ENCODE assay signal across 14 cellular contexts in genomic region chr20:1933465-1933870, GRCh38. TPM values are rescaled to one million over a fixed set of nuclear protein-coding genes. Genes with fewer than 3 reads are reported as not detected.
DNase-seq lines count a peak whose midpoint lies in the region; ATAC-seq and TF ChIP-seq lines count a peak whose summit lies in the region.
"Had no signal": no experiment of that assay in that cellular context is flagged by ENCODE, and none has a peak within 500 bp of the region (broad histone marks: within the 10 kb centered on the region; RNA-seq: fewer than 3 reads in every experiment).

No MANE protein-coding gene starts in this region.

- no peaks in the 10 kb centered on the region for H3K9me3 ChIP-seq in gastroesophageal sphincter
- no peaks in the 10 kb centered on the region for H3K9me3 ChIP-seq in osteoblast (ENCODE audit: low read depth, low read length)
- H3K9me3 ChIP-seq: SJCRH30 had no signal

- TF ChIP-seq CTCF in gastroesophageal sphincter (IDR thresholded peaks at IDR 0.05) = no peak
- no peak for TF ChIP-seq CTCF in osteoblast (IDR thresholded peaks at IDR 0.05; ENCODE audit: extremely low read depth, low read depth, low read length)
- TF ChIP-seq CTCF in GM13976 (IDR thresholded peaks at IDR 0.05; ENCODE audit: borderline replicate concordance, control extremely low read depth, extremely low read depth, insufficient read depth, missing control alignments) = no peak

- no peak for TF ChIP-seq EP300 in gastroesophageal sphincter (IDR thresholded peaks at IDR 0.05)

- H3K27me3 ChIP-seq in gastroesophageal sphincter (no peaks in the 10 kb centered on the region), osteoblast (ENCODE audit: insufficient read depth, low read length) (no peaks in the 10 kb centered on the region)
- H3K27me3 ChIP-seq: SJCRH30 had no signal

- peak overlapping the region; percentile 74 for H3K4me2 ChIP-seq in osteoblast (ENCODE audit: insufficient read depth, low read length)

- TF ChIP-seq POLR2A in gastroesophageal sphincter (IDR thresholded peaks at IDR 0.05) = no peak

- in situ Hi-C loops in GM13976 (cut with MboI; ENCODE audit: low sequenced_read_pairs, unreplicated experiment) = no loop called here

- peaks cover 18% of the 10 kb centered on the region for H4K20me1 ChIP-seq in osteoblast (ENCODE audit: insufficient read depth, low read length)

- H3K27ac ChIP-seq in gastroesophageal sphincter (no peak overlapping the region), osteoblast (ENCODE audit: low read depth, low read length) (peak overlapping the region; percentile 94)
- H3K27ac ChIP-seq: parathyroid adenoma, SJCRH30 had no signal

- H2AFZ ChIP-seq in osteoblast (ENCODE audit: low read length) = no peak overlapping the region
- H2AFZ ChIP-seq: parathyroid adenoma had no signal

- ATAC-seq in SK-N-SH treated with all-trans-retinoic acid at 6 μM for 48 hours (peak; percentile 79), gastroesophageal sphincter (peak; percentile 52), GM21447 (IDR thresholded peaks at IDR 0.05; ENCODE audit: unreplicated experiment) (no peak)
- ATAC-seq: activated CD4-positive, alpha-beta T cell treated with anti-CD3 and anti-CD28 coated beads for 36 hours had no signal

- H3K36me3 ChIP-seq in gastroesophageal sphincter (peaks cover 0 to 57% of the 10 kb centered on the region in 2 donors), osteoblast (ENCODE audit: insufficient read depth, low read length) (peaks cover 5% of the 10 kb centered on the region)
- H3K36me3 ChIP-seq: SJCRH30 had no signal

- DNase-seq in AG20443 (ENCODE audit: low spot score) = peak; percentile 86
- DNase-seq in osteoblast (ENCODE audit: insufficient read length, low spot score, missing footprints) = peak; percentile 89
- DNase-seq in iPS-NIHi7 (ENCODE audit: extremely low spot score) = no peak
- DNase-seq in GM13976 (ENCODE audit: low spot score) = no peak
- no peak for DNase-seq in GM19240 (ENCODE audit: insufficient read length, low spot score)
- DNase-seq: activated CD4-positive, alpha-beta T cell treated with anti-CD3 and anti-CD28 coated beads for 36 hours; activated naive CD4-positive, alpha-beta T cell treated with anti-CD3 and anti-CD28 coated beads, Interleukin-2, amount 50 U/mL, for 16 hours; effector CD8-positive, alpha-beta T cell; NCI-H510A treated with DMSO at 0.1 percent for 48 hours; SJCRH30 had no signal

- no peaks in the 10 kb centered on the region for H3K79me2 ChIP-seq in osteoblast (ENCODE audit: insufficient read depth, low read length)
- H3K79me2 ChIP-seq: parathyroid adenoma had no signal

- peaks cover 0 to 21% (median 5%) of the 10 kb centered on the region in 3 donors for H3K4me1 ChIP-seq in gastroesophageal sphincter
- peaks cover 27% of the 10 kb centered on the region for H3K4me1 ChIP-seq in osteoblast (ENCODE audit: insufficient read depth, low read length)
- H3K4me1 ChIP-seq: parathyroid adenoma, SJCRH30 had no signal

- 0 to 14% methylated on average over 3 to 8 of the region's 9 CpGs for WGBS in gastroesophageal sphincter (ENCODE audit: low coverage in 1 of 2), 2 donors

- H3K4me3 ChIP-seq in gastroesophageal sphincter = no peak overlapping the region
- peak overlapping the region; percentile 5 for H3K4me3 ChIP-seq in osteoblast (ENCODE audit: insufficient read depth, low read length)
- H3K4me3 ChIP-seq: SJCRH30 had no signal

TF ChIP-seq in SK-N-SH treated with all-trans-retinoic acid at 6 μM for 48 hours, 23 proteins besides CTCF, POLR2A, EP300 and RAD21:
- peak; percentile 41; the same call in 1 of the 2 replicates for TF ChIP-seq ZFP3 (CRISPR knock-in tag; IDR thresholded peaks at IDR 0.05)
- TF ChIP-seq TCF4 (CRISPR knock-in tag; IDR thresholded peaks at IDR 0.05; ENCODE audit: borderline replicate concordance) = peak; percentile 60; the same call in 1 of the 2 replicates
- TF ChIP-seq, protein P1, sequence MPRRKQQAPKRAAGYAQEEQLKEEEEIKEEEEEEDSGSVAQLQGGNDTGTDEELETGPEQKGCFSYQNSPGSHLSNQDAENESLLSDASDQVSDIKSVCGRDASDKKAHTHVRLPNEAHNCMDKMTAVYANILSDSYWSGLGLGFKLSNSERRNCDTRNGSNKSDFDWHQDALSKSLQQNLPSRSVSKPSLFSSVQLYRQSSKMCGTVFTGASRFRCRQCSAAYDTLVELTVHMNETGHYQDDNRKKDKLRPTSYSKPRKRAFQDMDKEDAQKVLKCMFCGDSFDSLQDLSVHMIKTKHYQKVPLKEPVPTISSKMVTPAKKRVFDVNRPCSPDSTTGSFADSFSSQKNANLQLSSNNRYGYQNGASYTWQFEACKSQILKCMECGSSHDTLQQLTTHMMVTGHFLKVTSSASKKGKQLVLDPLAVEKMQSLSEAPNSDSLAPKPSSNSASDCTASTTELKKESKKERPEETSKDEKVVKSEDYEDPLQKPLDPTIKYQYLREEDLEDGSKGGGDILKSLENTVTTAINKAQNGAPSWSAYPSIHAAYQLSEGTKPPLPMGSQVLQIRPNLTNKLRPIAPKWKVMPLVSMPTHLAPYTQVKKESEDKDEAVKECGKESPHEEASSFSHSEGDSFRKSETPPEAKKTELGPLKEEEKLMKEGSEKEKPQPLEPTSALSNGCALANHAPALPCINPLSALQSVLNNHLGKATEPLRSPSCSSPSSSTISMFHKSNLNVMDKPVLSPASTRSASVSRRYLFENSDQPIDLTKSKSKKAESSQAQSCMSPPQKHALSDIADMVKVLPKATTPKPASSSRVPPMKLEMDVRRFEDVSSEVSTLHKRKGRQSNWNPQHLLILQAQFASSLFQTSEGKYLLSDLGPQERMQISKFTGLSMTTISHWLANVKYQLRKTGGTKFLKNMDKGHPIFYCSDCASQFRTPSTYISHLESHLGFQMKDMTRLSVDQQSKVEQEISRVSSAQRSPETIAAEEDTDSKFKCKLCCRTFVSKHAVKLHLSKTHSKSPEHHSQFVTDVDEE (CRISPR knock-in tag; IDR thresholded peaks at IDR 0.05) = peak; percentile 77
- TF ChIP-seq CSDC2 (CRISPR knock-in tag; IDR thresholded peaks at IDR 0.05) = no peak
- peak; percentile 72 for TF ChIP-seq ISL1 (CRISPR knock-in tag; IDR thresholded peaks at IDR 0.05)
- TF ChIP-seq ESRRG (CRISPR knock-in tag; IDR thresholded peaks at IDR 0.05) = no peak

RNA-seq across cellular contexts. Expression of gene SIRPA, which starts 38.3 kb away (rescaled TPM):
- total RNA-seq in gastroesophageal sphincter = 10 to 100 TPM; 11.7 to 31.7 (median 27.4) TPM
- total RNA-seq in osteoblast = 13.8 and 15.9 TPM in 2 replicates

Comparison
In these comparisons a context has a peak if more than half of its experiments do, and no peak if none do; other contexts are left out.
1. DNase-seq: peak in AG20443 (single experiment) and osteoblast (single experiment); none in iPS-NIHi7 (single experiment), GM13976 (single experiment) and GM19240 (single experiment).